14 cellular contexts compared by ENCODE assay signal in genomic region chr17:21263351-21263750, GRCh38. TPM values are rescaled to one million over a fixed set of nuclear protein-coding genes. Genes with fewer than 3 reads are reported as not detected.
DNase-seq lines count a peak whose midpoint lies in the region; ATAC-seq and TF ChIP-seq lines count a peak whose summit lies in the region.
"Had no signal": no experiment of that assay in that cellular context is flagged by ENCODE, and none has a peak within 500 bp of the region (broad histone marks: within the 10 kb centered on the region; RNA-seq: fewer than 3 reads in every experiment).

No MANE protein-coding gene starts in this region.

- H3K4me1 ChIP-seq in GM23338 (ENCODE audit: insufficient read depth) (no peaks in the 10 kb centered on the region), adipocyte (ENCODE audit: control insufficient read depth, insufficient read depth, low read length) (peaks cover 9% of the 10 kb centered on the region), thyroid gland (peaks cover 0 to 15% of the 10 kb centered on the region in 2 donors)
- H3K4me1 ChIP-seq in naive thymus-derived CD4-positive, alpha-beta T cell (ENCODE audit: control insufficient read depth in 2 of 2, insufficient read depth in 2 of 2, low read length in 2 of 2): peaks cover 6 to 17% of the 10 kb centered on the region in 2 donors
- H3K4me1 ChIP-seq: BE2C had no signal

- H3K27ac ChIP-seq in GM23338 (ENCODE audit: low read depth): no peak overlapping the region
- no peak overlapping the region for H3K27ac ChIP-seq in naive thymus-derived CD4-positive, alpha-beta T cell (ENCODE audit: low read depth, low read length)
- no peak overlapping the region for H3K27ac ChIP-seq in thyroid gland

- H3K9me2 ChIP-seq in GM23338 (ENCODE audit: insufficient read depth): no peaks in the 10 kb centered on the region

- no peak overlapping the region for H3K9ac ChIP-seq in adipocyte (ENCODE audit: low read length)

- H3K36me3 ChIP-seq in GM23338 (ENCODE audit: insufficient read depth) (no peaks in the 10 kb centered on the region), adipocyte (ENCODE audit: control insufficient read depth, insufficient read depth, low read length, severe bottlenecking) (no peaks in the 10 kb centered on the region), thyroid gland (no peaks in the 10 kb centered on the region)
- no peaks in the 10 kb centered on the region for H3K36me3 ChIP-seq in naive thymus-derived CD4-positive, alpha-beta T cell (ENCODE audit: control insufficient read depth in 2 of 3, insufficient read depth in 3 of 3, low read length in 3 of 3)
- H3K36me3 ChIP-seq: BE2C had no signal

- H3K27me3 Mint-ChIP-seq in GM23338 (ENCODE audit: insufficient read depth, low read depth, poor library complexity): no peaks in the 10 kb centered on the region
- H3K27me3 Mint-ChIP-seq in naive thymus-derived CD4-positive, alpha-beta T cell: no peaks in the 10 kb centered on the region

- H3K9me3 Mint-ChIP-seq in GM23338: no peaks in the 10 kb centered on the region; the same call in 2 of the 3 replicates
- no peaks in the 10 kb centered on the region for H3K9me3 Mint-ChIP-seq in naive thymus-derived CD4-positive, alpha-beta T cell
- H3K9me3 Mint-ChIP-seq: activated naive CD8-positive, alpha-beta T cell treated with anti-CD3 and anti-CD28 coated beads, Interleukin-2, amount 10 ng/mL, durations not matched to agents 7 days and 5 days; neural crest cell had no signal

- 74 to 78% methylated on average over 6 of the region's 6 CpGs for WGBS in thyroid gland, 2 donors

- CTCF ChIA-PET in naive thymus-derived CD4-positive, alpha-beta T cell (lab: Charles Lee): no interaction called here

- H4K20me1 ChIP-seq in GM23338 (replicated peaks; ENCODE audit: insufficient read depth): no peaks in the 10 kb centered on the region

- peak; percentile 35 for DNase-seq in ACHN
- no peak for DNase-seq in GM23338 (ENCODE audit: low spot score)
- DNase-seq in adipocyte (ENCODE audit: low read depth): peak; percentile 35
- peak; percentile 83 to 87 for DNase-seq in foreskin fibroblast
- DNase-seq in naive thymus-derived CD4-positive, alpha-beta T cell: no peak
- no peak for DNase-seq in thyroid gland
- no peak for DNase-seq in stimulated activated CD4-positive, alpha-beta T cell treated with anti-CD3 and anti-CD28 coated beads, Interleukin-15, amount 100 ng/mL, for 24 hours
- DNase-seq in posterior vena cava (ENCODE audit: low spot score): no peak
- DNase-seq: activated CD8-positive, alpha-beta memory T cell treated with anti-CD3 and anti-CD28 coated beads, Interleukin-2, amount 50 U/mL, for 4 hours; activated naive CD8-positive, alpha-beta T cell treated with anti-CD3 and anti-CD28 coated beads, Interleukin-2, amount 10 ng/mL, durations not matched to agents 7 days and 5 days; BE2C; GOT3; NCI-H226 had no signal

- TF ChIP-seq POLR2A in thyroid gland (IDR thresholded peaks at IDR 0.05): no peak

- peaks cover 6% of the 10 kb centered on the region; the same call in 2 of the 3 replicates for H3K4me1 Mint-ChIP-seq in GM23338
- H3K4me1 Mint-ChIP-seq in naive thymus-derived CD4-positive, alpha-beta T cell: peaks cover 0 to 20% (median 17%) of the 10 kb centered on the region in 7 donors
- H3K4me1 Mint-ChIP-seq: neural crest cell had no signal

- no peak overlapping the region for H3K4me3 ChIP-seq in GM23338
- H3K4me3 ChIP-seq in adipocyte (ENCODE audit: low read length): no peak overlapping the region
- no peak overlapping the region for H3K4me3 ChIP-seq in foreskin fibroblast (ENCODE audit: low read depth in 1 of 2, low read length in 2 of 2)
- no peak overlapping the region for H3K4me3 ChIP-seq in naive thymus-derived CD4-positive, alpha-beta T cell (ENCODE audit: low read length)
- no peak overlapping the region for H3K4me3 ChIP-seq in thyroid gland (replicated peaks in 1 of 3)

- H3K9me3 ChIP-seq in adipocyte (ENCODE audit: control insufficient read depth, low read length) (no peaks in the 10 kb centered on the region), thyroid gland (no peaks in the 10 kb centered on the region)
- no peaks in the 10 kb centered on the region for H3K9me3 ChIP-seq in naive thymus-derived CD4-positive, alpha-beta T cell (ENCODE audit: control insufficient read depth in 2 of 3, low read length in 3 of 3)
- H3K9me3 ChIP-seq: BE2C had no signal

- 0 out of 2 replicates have a peak overlapping the region, but pooled peaks have one; percentile 63 for H2AFZ ChIP-seq in GM23338

- H3K36me3 Mint-ChIP-seq in GM23338 (ENCODE audit: low read depth): no peaks in the 10 kb centered on the region
- H3K36me3 Mint-ChIP-seq in naive thymus-derived CD4-positive, alpha-beta T cell: no peaks in the 10 kb centered on the region
- H3K36me3 Mint-ChIP-seq: activated naive CD8-positive, alpha-beta T cell treated with anti-CD3 and anti-CD28 coated beads, Interleukin-2, amount 10 ng/mL, durations not matched to agents 7 days and 5 days had no signal

- in situ Hi-C loops in ACHN (cut with HindIII; ENCODE audit: low pct_ligation_motif_present, low pct_unique_long_range_greater_than_20kb, low sequenced_read_pairs): no loop called here

- ATAC-seq in GM23338: no peak
- no peak for ATAC-seq in naive thymus-derived CD4-positive, alpha-beta T cell

- H3F3A ChIP-seq in GM23338 (replicated peaks; ENCODE audit: low read depth): no peaks in the 10 kb centered on the region

- POLR2A ChIA-PET in naive thymus-derived CD4-positive, alpha-beta T cell (lab: Charles Lee): no interaction called here

- intact Hi-C loops in naive thymus-derived CD4-positive, alpha-beta T cell (cut with micrococcal nuclease): no loop called here
- intact Hi-C loops in thyroid gland (cut with DNase I): no loop called here
- intact Hi-C loops in posterior vena cava (cut with DNase I): loop anchor here in 1 of 2 donors (5.0 kb wide), 1 partner anchor 249 kb away; no protein-coding TSS in a partner anchor

- no peak overlapping the region for H3K27ac Mint-ChIP-seq in GM23338
- no peak overlapping the region for H3K27ac Mint-ChIP-seq in naive thymus-derived CD4-positive, alpha-beta T cell
- H3K27ac Mint-ChIP-seq: activated naive CD8-positive, alpha-beta T cell treated with anti-CD3 and anti-CD28 coated beads, Interleukin-2, amount 10 ng/mL, durations not matched to agents 7 days and 5 days had no signal

- no peak overlapping the region for H3K4me3 Mint-ChIP-seq in GM23338
- H3K4me3 Mint-ChIP-seq in naive thymus-derived CD4-positive, alpha-beta T cell: no peak overlapping the region
- H3K4me3 Mint-ChIP-seq: activated naive CD8-positive, alpha-beta T cell treated with anti-CD3 and anti-CD28 coated beads, Interleukin-2, amount 10 ng/mL, durations not matched to agents 7 days and 5 days; neural crest cell had no signal

- H3K27me3 ChIP-seq in GM23338 (ENCODE audit: insufficient read depth): no peaks in the 10 kb centered on the region
- H3K27me3 ChIP-seq in adipocyte (replicated peaks; ENCODE audit: control insufficient read depth, insufficient read depth, low read length): no peaks in the 10 kb centered on the region
- H3K27me3 ChIP-seq in naive thymus-derived CD4-positive, alpha-beta T cell (ENCODE audit: control insufficient read depth in 2 of 2, insufficient read depth in 2 of 2, low read length in 2 of 2): no peaks in the 10 kb centered on the region
- no peaks in the 10 kb centered on the region for H3K27me3 ChIP-seq in thyroid gland
- H3K27me3 ChIP-seq: BE2C had no signal

- TF ChIP-seq CTCF in GM23338 (conservative IDR thresholded peaks at IDR 0.05; ENCODE audit: low read depth in 2 of 2) (no peak), foreskin fibroblast (IDR thresholded peaks at IDR 0.05; ENCODE audit: low read depth, low read length) (no peak), thyroid gland (IDR thresholded peaks at IDR 0.05) (no peak)

- no peaks in the 10 kb centered on the region for H3K79me2 ChIP-seq in GM23338 (replicated peaks; ENCODE audit: insufficient read depth)

- H3K4me2 ChIP-seq in GM23338: no peak overlapping the region

TF ChIP-seq in GM23338, 12 proteins besides CTCF, POLR2A, EP300 and RAD21 (continues in another document):
- TF ChIP-seq STAT1 (IDR thresholded peaks at IDR 0.05; ENCODE audit: unreplicated experiment): no peak
- TF ChIP-seq POLR2AphosphoS5 (IDR thresholded peaks at IDR 0.05; ENCODE audit: low read depth): no peak
- no peak for TF ChIP-seq CREB1 (CRISPR knock-in tag; IDR thresholded peaks at IDR 0.05; ENCODE audit: low read depth)
- TF ChIP-seq EZH2phosphoT487 (IDR thresholded peaks at IDR 0.05; ENCODE audit: unreplicated experiment): no peak
- no peak for TF ChIP-seq EZH2 (IDR thresholded peaks at IDR 0.05; ENCODE audit: low read depth, unreplicated experiment)
- TF ChIP-seq ZNF331 (CRISPR knock-in tag; IDR thresholded peaks at IDR 0.05; ENCODE audit: low read depth): no peak
- no peak for TF ChIP-seq ZNF114 (CRISPR knock-in tag; IDR thresholded peaks at IDR 0.05)
- TF ChIP-seq NANOG (IDR thresholded peaks at IDR 0.05; ENCODE audit: borderline replicate concordance): no peak

RNA-seq across cellular contexts. Expression of gene NATD1, which starts 10.1 kb away (rescaled TPM):
- 8.1 and 8.7 TPM in 2 replicates for total RNA-seq in GM23338 (2014; rRNA removed; shearing (Covaris generic))
- polyA plus RNA-seq in GM23338 (2016; fragmentation: Nextera tagmentation; extraction: Ambion mirVana): 2.1 TPM in 2 replicates
- 10 to 100 TPM in 2 of 5 experiments, 1 to 10 TPM in 3; 2.5 to 11.1 (median 8.9) TPM for total RNA-seq in naive thymus-derived CD4-positive, alpha-beta T cell
- 1 to 10 TPM; 1.7 to 2.9 TPM for polyA plus RNA-seq in naive thymus-derived CD4-positive, alpha-beta T cell
- total RNA-seq in thyroid gland (10 to 100 TPM; 18.6 to 34.1 (median 21.2) TPM), posterior vena cava (1 to 10 TPM; 7.8 to 8.8 TPM)

RNA-seq across cellular contexts. Expression of gene MAP2K3, which starts 21.2 kb away (rescaled TPM):
- 30.6 and 31.7 TPM in 2 replicates for total RNA-seq in GM23338 (2014; rRNA removed; shearing (Covaris generic))
- 28.4 and 28.5 TPM in 2 replicates for polyA plus RNA-seq in GM23338 (2016; fragmentation: Nextera tagmentation; extraction: Ambion mirVana)
- total RNA-seq in naive thymus-derived CD4-positive, alpha-beta T cell: 100 to 1,000 TPM in 1 of 5 experiments, 10 to 100 TPM in 4; 37.5 to 127 (median 39.2) TPM
- 10 to 100 TPM; 47.7 to 76.7 TPM for polyA plus RNA-seq in naive thymus-derived CD4-positive, alpha-beta T cell
- total RNA-seq in thyroid gland (10 to 100 TPM; 15.5 to 23.4 (median 21.3) TPM), posterior vena cava (10 to 100 TPM; 47.7 to 83.4 TPM)

RNA-seq across cellular contexts. Expression of gene TMEM11, which starts 49.4 kb away (rescaled TPM):
- total RNA-seq in GM23338 (2014; rRNA removed; shearing (Covaris generic)): 38.5 and 40.0 TPM in 2 replicates
- 84.8 and 90.2 TPM in 2 replicates for polyA plus RNA-seq in GM23338 (2016; fragmentation: Nextera tagmentation; extraction: Ambion mirVana)
- total RNA-seq in naive thymus-derived CD4-positive, alpha-beta T cell: 10 to 100 TPM; 11.7 to 22.9 (median 19.3) TPM
- polyA plus RNA-seq in naive thymus-derived CD4-positive, alpha-beta T cell: 10 to 100 TPM; 23.5 to 47.9 TPM
- total RNA-seq in thyroid gland: 10 to 100 TPM; 20.7 to 35.7 (median 24.7) TPM
- total RNA-seq in posterior vena cava: 10 to 100 TPM; 18.5 to 18.7 TPM

Comparison
In these comparisons a context has a peak if more than half of its experiments do, and no peak if none do; other contexts are left out.
1. DNase-seq: peak in ACHN (single experiment), adipocyte (single experiment) and foreskin fibroblast (2 of 2); none in GM23338 (single experiment), naive thymus-derived CD4-positive, alpha-beta T cell (0 of 9), thyroid gland (0 of 2), stimulated activated CD4-positive, alpha-beta T cell treated with anti-CD3 and anti-CD28 coated beads, Interleukin-15, amount 100 ng/mL, for 24 hours (single experiment) and posterior vena cava (single experiment).